Comparison of ENCODE assay signal across 1 cellular context in the genomic region with DNA sequence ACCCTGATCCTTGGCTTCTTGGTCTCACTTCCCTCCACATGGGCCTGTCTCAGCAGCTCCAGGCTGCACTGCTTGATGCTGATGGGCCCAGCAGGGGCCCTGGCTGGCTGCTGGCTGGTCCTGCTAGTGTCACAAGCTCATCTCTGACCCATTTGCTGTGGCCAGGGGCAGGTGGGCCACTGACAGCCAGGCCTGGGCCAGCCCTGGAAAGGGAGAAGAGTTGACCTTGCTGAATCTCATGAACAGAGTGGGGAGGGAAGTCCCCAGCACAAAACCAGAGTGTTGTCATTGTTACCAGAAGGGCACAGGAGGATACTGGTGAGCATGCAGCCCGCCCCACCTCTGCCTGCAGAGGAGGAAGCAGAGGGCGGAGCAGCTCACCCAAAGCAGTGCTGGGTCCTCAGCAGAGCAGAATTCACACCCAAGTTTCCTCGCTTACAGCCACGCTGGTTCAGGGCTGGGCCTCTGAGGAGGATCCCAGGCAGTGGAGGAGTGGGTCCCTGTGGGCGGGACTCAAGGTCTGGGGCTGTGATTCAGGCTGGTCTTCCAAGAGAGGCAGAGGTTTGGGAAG.
TF ChIP-seq lines count a peak whose summit lies in the region.

No MANE protein-coding gene starts in this region.

TF ChIP-seq in GM23338, 12 proteins besides CTCF, POLR2A, EP300 and RAD21 (continued from another document):
- TF ChIP-seq, protein P1, sequence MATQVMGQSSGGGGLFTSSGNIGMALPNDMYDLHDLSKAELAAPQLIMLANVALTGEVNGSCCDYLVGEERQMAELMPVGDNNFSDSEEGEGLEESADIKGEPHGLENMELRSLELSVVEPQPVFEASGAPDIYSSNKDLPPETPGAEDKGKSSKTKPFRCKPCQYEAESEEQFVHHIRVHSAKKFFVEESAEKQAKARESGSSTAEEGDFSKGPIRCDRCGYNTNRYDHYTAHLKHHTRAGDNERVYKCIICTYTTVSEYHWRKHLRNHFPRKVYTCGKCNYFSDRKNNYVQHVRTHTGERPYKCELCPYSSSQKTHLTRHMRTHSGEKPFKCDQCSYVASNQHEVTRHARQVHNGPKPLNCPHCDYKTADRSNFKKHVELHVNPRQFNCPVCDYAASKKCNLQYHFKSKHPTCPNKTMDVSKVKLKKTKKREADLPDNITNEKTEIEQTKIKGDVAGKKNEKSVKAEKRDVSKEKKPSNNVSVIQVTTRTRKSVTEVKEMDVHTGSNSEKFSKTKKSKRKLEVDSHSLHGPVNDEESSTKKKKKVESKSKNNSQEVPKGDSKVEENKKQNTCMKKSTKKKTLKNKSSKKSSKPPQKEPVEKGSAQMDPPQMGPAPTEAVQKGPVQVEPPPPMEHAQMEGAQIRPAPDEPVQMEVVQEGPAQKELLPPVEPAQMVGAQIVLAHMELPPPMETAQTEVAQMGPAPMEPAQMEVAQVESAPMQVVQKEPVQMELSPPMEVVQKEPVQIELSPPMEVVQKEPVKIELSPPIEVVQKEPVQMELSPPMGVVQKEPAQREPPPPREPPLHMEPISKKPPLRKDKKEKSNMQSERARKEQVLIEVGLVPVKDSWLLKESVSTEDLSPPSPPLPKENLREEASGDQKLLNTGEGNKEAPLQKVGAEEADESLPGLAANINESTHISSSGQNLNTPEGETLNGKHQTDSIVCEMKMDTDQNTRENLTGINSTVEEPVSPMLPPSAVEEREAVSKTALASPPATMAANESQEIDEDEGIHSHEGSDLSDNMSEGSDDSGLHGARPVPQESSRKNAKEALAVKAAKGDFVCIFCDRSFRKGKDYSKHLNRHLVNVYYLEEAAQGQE (IDR thresholded peaks at IDR 0.05; ENCODE audit: unreplicated experiment), result no peak
